1 cellular context compared by ENCODE assay signal in genomic region chr12:104286538-104287482, GRCh38.
A peak's percentile ranks its signal among the peaks of the same experiment; 100 is the strongest.
TF ChIP-seq lines count a peak whose summit lies in the region.

No MANE protein-coding gene starts in this region.

TF ChIP-seq in HEK293, 187 proteins besides CTCF, POLR2A, EP300 and RAD21 (continued from another document and continues in another):
- TF ChIP-seq PRDM10 (tag by site-specific recombination; IDR thresholded peaks at IDR 0.05), result peak; percentile 86
- TF ChIP-seq ZSCAN16 (tag by site-specific recombination; IDR thresholded peaks at IDR 0.05), result no peak
- TF ChIP-seq SP2 (tag by site-specific recombination; IDR thresholded peaks at IDR 0.05), result peak; percentile 87
- no peak for TF ChIP-seq ZNF571 (tag by site-specific recombination; IDR thresholded peaks at IDR 0.05)
- TF ChIP-seq ZNF324 (tag by site-specific recombination; IDR thresholded peaks at IDR 0.05), result peak; percentile 71
- no peak for TF ChIP-seq ZNF354C (tag by site-specific recombination; IDR thresholded peaks at IDR 0.05; ENCODE audit: borderline replicate concordance, low read depth)
- TF ChIP-seq ZNF596 (tag by site-specific recombination; IDR thresholded peaks at IDR 0.05), result no peak
- TF ChIP-seq SCRT1 (tag by site-specific recombination; IDR thresholded peaks at IDR 0.05; ENCODE audit: borderline replicate concordance), result no peak
- peak; percentile 95 for TF ChIP-seq ZNF2 (tag by site-specific recombination; IDR thresholded peaks at IDR 0.05)
- TF ChIP-seq ZNF138 (tag by site-specific recombination; IDR thresholded peaks at IDR 0.05; ENCODE audit: borderline replicate concordance), result no peak
- TF ChIP-seq GLIS2 (tag by site-specific recombination; IDR thresholded peaks at IDR 0.05), result peak; percentile 49; the same call in 1 of the 2 replicates
- no peak for TF ChIP-seq ZNF529 (tag by site-specific recombination; IDR thresholded peaks at IDR 0.05; ENCODE audit: insufficient replicate concordance)
- peak; percentile 71; the same call in 1 of the 2 replicates for TF ChIP-seq ZBTB20 (tag by site-specific recombination; IDR thresholded peaks at IDR 0.05)
- no peak for TF ChIP-seq ZNF791 (tag by site-specific recombination; IDR thresholded peaks at IDR 0.05)
- TF ChIP-seq ZNF184 (tag by site-specific recombination; IDR thresholded peaks at IDR 0.05), result no peak
- TF ChIP-seq OVOL3 (tag by site-specific recombination; IDR thresholded peaks at IDR 0.05), result no peak
- TF ChIP-seq ZNF175 (tag by site-specific recombination; IDR thresholded peaks at IDR 0.05), result no peak
- TF ChIP-seq ZNF777 (tag by site-specific recombination; IDR thresholded peaks at IDR 0.05; ENCODE audit: borderline replicate concordance), result no peak
- TF ChIP-seq ZNF776 (tag by site-specific recombination; IDR thresholded peaks at IDR 0.05; ENCODE audit: borderline replicate concordance), result no peak
- TF ChIP-seq ZNF621 (tag by site-specific recombination; IDR thresholded peaks at IDR 0.05), result no peak
- no peak for TF ChIP-seq HOXD13 (CRISPR knock-in tag; IDR thresholded peaks at IDR 0.05; ENCODE audit: borderline replicate concordance)
- TF ChIP-seq BCL11B (tag by site-specific recombination; IDR thresholded peaks at IDR 0.05; ENCODE audit: low read depth), result no peak
- peak; percentile 95 for TF ChIP-seq ZBTB17 (tag by site-specific recombination; IDR thresholded peaks at IDR 0.05)
- peak; percentile 4; the same call in 1 of the 2 replicates for TF ChIP-seq ZNF558 (tag by site-specific recombination; IDR thresholded peaks at IDR 0.05)
- TF ChIP-seq ZNF624 (tag by site-specific recombination; IDR thresholded peaks at IDR 0.05), result no peak
- TF ChIP-seq ZSCAN23 (tag by site-specific recombination; IDR thresholded peaks at IDR 0.05), result peak; percentile 65; the same call in 1 of the 2 replicates
- no peak for TF ChIP-seq ZNF16 (tag by site-specific recombination; IDR thresholded peaks at IDR 0.05; ENCODE audit: low read depth)
- peak; percentile 81 for TF ChIP-seq SP7 (tag by site-specific recombination; IDR thresholded peaks at IDR 0.05)
- TF ChIP-seq SCRT2 (tag by site-specific recombination; IDR thresholded peaks at IDR 0.05), result no peak
- no peak for TF ChIP-seq ZNF488 (tag by site-specific recombination; IDR thresholded peaks at IDR 0.05)
- no peak for TF ChIP-seq ZNF169 (tag by site-specific recombination; IDR thresholded peaks at IDR 0.05)
- TF ChIP-seq RBAK (tag by site-specific recombination; IDR thresholded peaks at IDR 0.05), result no peak
- TF ChIP-seq TCF7L2 (IDR thresholded peaks at IDR 0.05; ENCODE audit: borderline replicate concordance, low read depth, low read length), result no peak
- TF ChIP-seq OSR2 (tag by site-specific recombination; IDR thresholded peaks at IDR 0.05), result no peak
- no peak for TF ChIP-seq SALL2 (tag by site-specific recombination; IDR thresholded peaks at IDR 0.05; ENCODE audit: borderline replicate concordance)
- no peak for TF ChIP-seq HOXA7 (CRISPR knock-in tag; IDR thresholded peaks at IDR 0.05; ENCODE audit: borderline replicate concordance)
- TF ChIP-seq ZNF510 (tag by site-specific recombination; IDR thresholded peaks at IDR 0.05; ENCODE audit: insufficient replicate concordance), result no peak
- no peak for TF ChIP-seq ZNF274 (IDR thresholded peaks at IDR 0.05; ENCODE audit: low read length)
- TF ChIP-seq ZNF274 (tag by site-specific recombination; IDR thresholded peaks at IDR 0.05; ENCODE audit: borderline replicate concordance), result no peak
- TF ChIP-seq ZNF610 (tag by site-specific recombination; IDR thresholded peaks at IDR 0.05; ENCODE audit: borderline replicate concordance), result 0 out of 2 replicates have a peak, but pooled peaks have one; percentile 28
- TF ChIP-seq BCL11A (tag by site-specific recombination; IDR thresholded peaks at IDR 0.05; ENCODE audit: low read depth), result no peak
- TF ChIP-seq ZNF792 (tag by site-specific recombination; IDR thresholded peaks at IDR 0.05), result no peak
- TF ChIP-seq ZSCAN4 (tag by site-specific recombination; IDR thresholded peaks at IDR 0.05), result no peak
- peak; percentile 72 for TF ChIP-seq FEZF1 (tag by site-specific recombination; IDR thresholded peaks at IDR 0.05)
- peak; percentile 63 for TF ChIP-seq PATZ1 (tag by site-specific recombination; IDR thresholded peaks at IDR 0.05)
- peak; percentile 94 for TF ChIP-seq PRDM6 (tag by site-specific recombination; IDR thresholded peaks at IDR 0.05)
- TF ChIP-seq ZNF704 (tag by site-specific recombination; IDR thresholded peaks at IDR 0.05), result no peak
- peak; percentile 56; the same call in 1 of the 2 replicates for TF ChIP-seq ZNF394 (tag by site-specific recombination; IDR thresholded peaks at IDR 0.05; ENCODE audit: borderline replicate concordance)
- TF ChIP-seq ZNF416 (tag by site-specific recombination; IDR thresholded peaks at IDR 0.05), result no peak
- peak; percentile 32; the same call in 1 of the 2 replicates for TF ChIP-seq ZNF398 (tag by site-specific recombination; IDR thresholded peaks at IDR 0.05)
- TF ChIP-seq ZNF501 (tag by site-specific recombination; IDR thresholded peaks at IDR 0.05), result peak; percentile 97
- no peak for TF ChIP-seq ZBTB6 (tag by site-specific recombination; IDR thresholded peaks at IDR 0.05)
- 0 out of 2 replicates have a peak, but pooled peaks have one; percentile 58 for TF ChIP-seq PBX3 (CRISPR knock-in tag; IDR thresholded peaks at IDR 0.05)
- TF ChIP-seq ZNF37A (tag by site-specific recombination; IDR thresholded peaks at IDR 0.05), result no peak
